ENCODE assay signal across 9 cellular contexts in genomic region chr16:56848955-56849689, GRCh38. TPM values are rescaled to one million over a fixed set of nuclear protein-coding genes. Genes with fewer than 3 reads are reported as not detected.
DNase-seq lines count a peak whose midpoint lies in the region; ATAC-seq and TF ChIP-seq lines count a peak whose summit lies in the region.
"Had no signal": no experiment of that assay in that cellular context is flagged by ENCODE, and none has a peak within 500 bp of the region (broad histone marks: within the 10 kb centered on the region; RNA-seq: fewer than 3 reads in every experiment).

No MANE protein-coding gene starts in this region.

- no peak for ATAC-seq in CD4-positive, alpha-beta T cell (ENCODE audit: poor library complexity)
- ATAC-seq in HG03354 (IDR thresholded peaks at IDR 0.05; ENCODE audit: poor library complexity, severe bottlenecking, unreplicated experiment) (no peak), HG03175 (IDR thresholded peaks at IDR 0.05; ENCODE audit: unreplicated experiment) (no peak)

- no peaks in the 10 kb centered on the region for H3K9me3 Mint-ChIP-seq in CD4-positive, alpha-beta T cell
- no peaks in the 10 kb centered on the region for H3K9me3 Mint-ChIP-seq in nephron progenitor cell

- H3K27me3 Mint-ChIP-seq in CD4-positive, alpha-beta T cell, result no peaks in the 10 kb centered on the region
- H3K27me3 Mint-ChIP-seq in nephron progenitor cell (ENCODE audit: low read depth, poor library complexity), result no peaks in the 10 kb centered on the region
- H3K27me3 Mint-ChIP-seq: activated naive CD8-positive, alpha-beta T cell treated with anti-CD3 and anti-CD28 coated beads, Interleukin-2, amount 10 ng/mL, durations not matched to agents 7 days and 5 days had no signal

- H3K4me3 Mint-ChIP-seq in CD4-positive, alpha-beta T cell, result no peak overlapping the region
- no peak overlapping the region for H3K4me3 Mint-ChIP-seq in nephron progenitor cell
- H3K4me3 Mint-ChIP-seq: activated naive CD8-positive, alpha-beta T cell treated with anti-CD3 and anti-CD28 coated beads, Interleukin-2, amount 10 ng/mL, durations not matched to agents 7 days and 5 days had no signal

- CTCF ChIA-PET in CD4-positive, alpha-beta T cell (lab: Charles Lee), result no interaction called here

- intact Hi-C loops in CD4-positive, alpha-beta T cell (cut with DNase I, micrococcal nuclease), result loop anchor here in 1 of 2 experiments (10.0 kb wide), 1 partner anchor 226 kb away; no protein-coding TSS in a partner anchor

- no peak overlapping the region for H3K27ac ChIP-seq in CD4-positive, alpha-beta T cell (ENCODE audit: low read depth, low read length)

- H3K4me1 Mint-ChIP-seq in CD4-positive, alpha-beta T cell (ENCODE audit: low read depth), result peaks cover 15% of the 10 kb centered on the region
- peaks cover 44% of the 10 kb centered on the region for H3K4me1 Mint-ChIP-seq in nephron progenitor cell

- POLR2A ChIA-PET in CD4-positive, alpha-beta T cell (lab: Charles Lee), result no interaction called here

- H3K36me3 Mint-ChIP-seq in CD4-positive, alpha-beta T cell (ENCODE audit: low read depth), result peaks cover 10% of the 10 kb centered on the region
- H3K36me3 Mint-ChIP-seq in nephron progenitor cell (ENCODE audit: low read depth), result peaks cover 19% of the 10 kb centered on the region

- H3K27me3 ChIP-seq in CD4-positive, alpha-beta T cell (ENCODE audit: control insufficient read depth, insufficient read depth, low read length), result no peaks in the 10 kb centered on the region

- TF ChIP-seq CTCF in CD4-positive, alpha-beta T cell (IDR thresholded peaks at IDR 0.05), result no peak
- TF ChIP-seq CTCF in choroid plexus epithelial cell (conservative IDR thresholded peaks at IDR 0.05; ENCODE audit: low read depth, low read length), result no peak
- no peak for TF ChIP-seq CTCF in nephron progenitor cell (IDR thresholded peaks at IDR 0.05)

- H3K9me3 ChIP-seq in CD4-positive, alpha-beta T cell (ENCODE audit: control insufficient read depth, low read length), result no peaks in the 10 kb centered on the region

- H3K4me3 ChIP-seq in choroid plexus epithelial cell (ENCODE audit: low read depth, low read length), result no peak overlapping the region

- no peak for DNase-seq in CD4-positive, alpha-beta T cell
- peak; percentile 20 for DNase-seq in NCI-H1092 treated with DMSO at 0.1 percent for 48 hours (lab: John Stamatoyannopoulos, UW)
- DNase-seq in choroid plexus epithelial cell (ENCODE audit: low read depth), result peak; percentile 90
- no peak for DNase-seq in nephron progenitor cell
- no peak for DNase-seq in KG1 (lab: John Stamatoyannopoulos, UW)
- DNase-seq in NOMO-1 treated with dmso at 0.1 percent for 144 hours (lab: John Stamatoyannopoulos, UW; ENCODE audit: unreplicated experiment), result no peak
- DNase-seq: activated naive CD8-positive, alpha-beta T cell treated with anti-CD3 and anti-CD28 coated beads, Interleukin-2, amount 10 ng/mL, durations not matched to agents 7 days and 5 days had no signal

- peak overlapping the region; percentile 87 for H3K27ac Mint-ChIP-seq in CD4-positive, alpha-beta T cell
- H3K27ac Mint-ChIP-seq in nephron progenitor cell, result peak overlapping the region; percentile 97

RNA-seq across cellular contexts. Expression of gene SLC12A3, which starts 15.9 kb away (rescaled TPM):
- total RNA-seq in CD4-positive, alpha-beta T cell, result not detected
- total RNA-seq: activated naive CD8-positive, alpha-beta T cell treated with anti-CD3 and anti-CD28 coated beads, Interleukin-2, amount 10 ng/mL, durations not matched to agents 7 days and 5 days had no signal

Comparison
In these comparisons a context has a peak if more than half of its experiments do, and no peak if none do; other contexts are left out.
1. DNase-seq: peak in NCI-H1092 treated with DMSO at 0.1 percent for 48 hours (single experiment) and choroid plexus epithelial cell (single experiment); none in CD4-positive, alpha-beta T cell (0 of 10), nephron progenitor cell (single experiment), KG1 (single experiment) and NOMO-1 treated with dmso at 0.1 percent for 144 hours (single experiment).